Comparison of ENCODE assay signal across 8 cellular contexts in the genomic region with DNA sequence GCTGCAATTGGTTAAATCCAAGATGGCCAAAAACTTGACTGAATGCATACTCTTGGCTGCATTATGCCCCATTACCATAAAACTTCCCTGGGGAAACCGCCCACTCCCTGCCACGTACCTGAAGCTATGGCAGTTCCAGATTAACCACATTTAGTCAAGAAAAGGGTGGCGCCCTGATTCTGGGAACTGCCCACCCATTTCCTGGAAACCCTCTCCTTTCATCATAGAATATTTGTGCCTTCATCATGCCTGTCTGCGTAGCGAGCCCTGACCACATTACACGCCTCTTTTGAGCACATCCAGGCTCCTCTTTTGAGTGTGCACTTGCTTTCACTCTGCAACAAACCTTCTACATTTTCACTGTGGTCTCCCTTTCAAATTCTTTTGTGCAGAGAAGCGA. TPM values are rescaled to one million over a fixed set of nuclear protein-coding genes. Genes with fewer than 3 reads are reported as not detected.
DNase-seq lines count a peak whose midpoint lies in the region; ATAC-seq and TF ChIP-seq lines count a peak whose summit lies in the region.

No MANE protein-coding gene starts in this region.

- TF ChIP-seq POLR2A in ovary (IDR thresholded peaks at IDR 0.05), result no peak

- DNase-seq in activated CD4-positive, alpha-beta T cell treated with anti-CD3 and anti-CD28 coated beads for 36 hours, result peak; percentile 96
- DNase-seq in epithelial cell of esophagus (ENCODE audit: low read depth), result peak; percentile 86
- peak; percentile 84 to 88 for DNase-seq in stimulated activated CD8-positive, alpha-beta memory T cell treated with anti-CD3 and anti-CD28 coated beads, Interleukin-15, amount 100 ng/mL, for 48 hours (ENCODE audit: low read depth in 2 of 2)
- no peak for DNase-seq in COR-L47 (lab: John Stamatoyannopoulos, UW)
- no peak for DNase-seq in osteocyte (ENCODE audit: extremely low spot score, unreplicated experiment)
- no peak for DNase-seq in ovary

- no peaks in the 10 kb centered on the region for H3K27me3 Mint-ChIP-seq in activated CD4-positive, alpha-beta T cell treated with anti-CD3 and anti-CD28 coated beads for 36 hours
- no peaks in the 10 kb centered on the region for H3K27me3 Mint-ChIP-seq in osteocyte (ENCODE audit: unreplicated experiment)

- no peaks in the 10 kb centered on the region for H3K36me3 ChIP-seq in ovary

- POLR2A ChIA-PET in activated CD4-positive, alpha-beta T cell treated with anti-CD3 and anti-CD28 coated beads for 36 hours (lab: Charles Lee), result interaction anchor here (0.6 to 1.0 kb wide), 2 partner anchors 10 to 864 kb away, joined by 3 to 8 read pairs; partner anchors contain the start of gene LYSMD4

- TF ChIP-seq CTCF in epithelial cell of esophagus (IDR thresholded peaks at IDR 0.05; ENCODE audit: insufficient read depth, low read depth, low read length, missing control alignments) (no peak), osteocyte (IDR thresholded peaks at IDR 0.05) (no peak), ovary (IDR thresholded peaks at IDR 0.05) (no peak)

- peak overlapping the region; percentile 98 for H3K27ac Mint-ChIP-seq in activated CD4-positive, alpha-beta T cell treated with anti-CD3 and anti-CD28 coated beads for 36 hours
- H3K27ac Mint-ChIP-seq in osteocyte (ENCODE audit: unreplicated experiment), result no peak overlapping the region

- H3K27me3 ChIP-seq in ovary, result no peaks in the 10 kb centered on the region

- 77 to 94% (median 93%) methylated on average over 7 of the region's 7 CpGs for WGBS in ovary, 3 donors

- peaks cover 74% of the 10 kb centered on the region for H3K4me1 Mint-ChIP-seq in activated CD4-positive, alpha-beta T cell treated with anti-CD3 and anti-CD28 coated beads for 36 hours
- peaks cover 8% of the 10 kb centered on the region for H3K4me1 Mint-ChIP-seq in osteocyte (ENCODE audit: unreplicated experiment)

- H3K4me3 Mint-ChIP-seq in activated CD4-positive, alpha-beta T cell treated with anti-CD3 and anti-CD28 coated beads for 36 hours, result peak overlapping the region; percentile 74
- no peak overlapping the region for H3K4me3 Mint-ChIP-seq in osteocyte (ENCODE audit: unreplicated experiment)

- H3K9me3 ChIP-seq in ovary, result no peaks in the 10 kb centered on the region

- H3K9me3 Mint-ChIP-seq in activated CD4-positive, alpha-beta T cell treated with anti-CD3 and anti-CD28 coated beads for 36 hours (ENCODE audit: low read depth), result peaks cover 2% of the 10 kb centered on the region
- no peaks in the 10 kb centered on the region for H3K9me3 Mint-ChIP-seq in osteocyte (ENCODE audit: unreplicated experiment)

- peak; percentile 82 for ATAC-seq in GM18907 (IDR thresholded peaks at IDR 0.05; ENCODE audit: unreplicated experiment)
- ATAC-seq in HG03095 (IDR thresholded peaks at IDR 0.05; ENCODE audit: unreplicated experiment), result peak; percentile 75
- ATAC-seq in activated CD4-positive, alpha-beta T cell treated with anti-CD3 and anti-CD28 coated beads for 36 hours, result peak; percentile 82

- H3K27ac ChIP-seq in ovary, result no peak overlapping the region

- TF ChIP-seq EP300 in ovary (IDR thresholded peaks at IDR 0.05), result no peak

- peaks cover 8% of the 10 kb centered on the region for H3K4me1 ChIP-seq in ovary (ENCODE audit: insufficient read depth)

- CTCF ChIA-PET in activated CD4-positive, alpha-beta T cell treated with anti-CD3 and anti-CD28 coated beads for 36 hours (lab: Charles Lee), result interaction anchor here (0.8 to 3.2 kb wide), 4 partner anchors 11 to 258 kb away, joined by 3 to 14 read pairs (median 3); no protein-coding TSS in a partner anchor

- H3K4me3 ChIP-seq in epithelial cell of esophagus (ENCODE audit: low read length), result no peak overlapping the region
- no peak overlapping the region for H3K4me3 ChIP-seq in ovary

- H3K36me3 Mint-ChIP-seq in activated CD4-positive, alpha-beta T cell treated with anti-CD3 and anti-CD28 coated beads for 36 hours (ENCODE audit: low read depth), result peaks cover 48% of the 10 kb centered on the region
- peaks cover 1% of the 10 kb centered on the region for H3K36me3 Mint-ChIP-seq in osteocyte (ENCODE audit: unreplicated experiment)

- intact Hi-C loops in activated CD4-positive, alpha-beta T cell treated with anti-CD3 and anti-CD28 coated beads for 36 hours (cut with DNase I, micrococcal nuclease), result loop anchor here (1.0 to 10.0 kb wide), 14 partner anchors 246 to 1949 kb away; partner anchors contain the start of genes LYSMD4 (in 2 of the 2), TM2D3 (in 2 of the 2) and IGF1R (in 1 of the 2)
- intact Hi-C loops in ovary (cut with DNase I), result no loop called here

RNA-seq across cellular contexts. Expression of gene LINS1, which starts 5.2 kb away (rescaled TPM):
- total RNA-seq in activated CD4-positive, alpha-beta T cell treated with anti-CD3 and anti-CD28 coated beads for 36 hours, result 10 to 100 TPM; 41.7 to 43.8 TPM
- total RNA-seq in osteocyte (9.3 and 9.7 TPM in 2 replicates), ovary (10 to 100 TPM; 16.4 to 35.9 (median 20.7) TPM)
- 10 to 100 TPM in 1 of 2 donors, 1 to 10 TPM in 1; 9.9 to 11.2 TPM for polyA plus RNA-seq in ovary

RNA-seq across cellular contexts. Expression of gene ASB7, which starts 5.6 kb away (rescaled TPM):
- total RNA-seq in activated CD4-positive, alpha-beta T cell treated with anti-CD3 and anti-CD28 coated beads for 36 hours, result 10 to 100 TPM; 16.6 to 19.5 TPM
- total RNA-seq in osteocyte, result 12.9 and 13.1 TPM in 2 replicates
- 10 to 100 TPM in 5 of 7 donors, 1 to 10 TPM in 2; 6.7 to 13.1 (median 11.2) TPM for total RNA-seq in ovary
- polyA plus RNA-seq in ovary, result 1 to 10 TPM; 5.1 to 7.8 TPM

Comparison
In these comparisons a context has a peak if more than half of its experiments do, and no peak if none do; other contexts are left out.
1. DNase-seq: peak in activated CD4-positive, alpha-beta T cell treated with anti-CD3 and anti-CD28 coated beads for 36 hours (single experiment), epithelial cell of esophagus (single experiment) and stimulated activated CD8-positive, alpha-beta memory T cell treated with anti-CD3 and anti-CD28 coated beads, Interleukin-15, amount 100 ng/mL, for 48 hours (2 of 2); none in COR-L47 (single experiment), osteocyte (single experiment) and ovary (0 of 5).
2. intact Hi-C loops: an anchor here in activated CD4-positive, alpha-beta T cell treated with anti-CD3 and anti-CD28 coated beads for 36 hours (1.0 to 10.0 kb wide); none called in ovary.
3. Peak in every context shown above with its lines, with median percentiles within 50 percentile points of each other: ATAC-seq.